In the genomic region with DNA sequence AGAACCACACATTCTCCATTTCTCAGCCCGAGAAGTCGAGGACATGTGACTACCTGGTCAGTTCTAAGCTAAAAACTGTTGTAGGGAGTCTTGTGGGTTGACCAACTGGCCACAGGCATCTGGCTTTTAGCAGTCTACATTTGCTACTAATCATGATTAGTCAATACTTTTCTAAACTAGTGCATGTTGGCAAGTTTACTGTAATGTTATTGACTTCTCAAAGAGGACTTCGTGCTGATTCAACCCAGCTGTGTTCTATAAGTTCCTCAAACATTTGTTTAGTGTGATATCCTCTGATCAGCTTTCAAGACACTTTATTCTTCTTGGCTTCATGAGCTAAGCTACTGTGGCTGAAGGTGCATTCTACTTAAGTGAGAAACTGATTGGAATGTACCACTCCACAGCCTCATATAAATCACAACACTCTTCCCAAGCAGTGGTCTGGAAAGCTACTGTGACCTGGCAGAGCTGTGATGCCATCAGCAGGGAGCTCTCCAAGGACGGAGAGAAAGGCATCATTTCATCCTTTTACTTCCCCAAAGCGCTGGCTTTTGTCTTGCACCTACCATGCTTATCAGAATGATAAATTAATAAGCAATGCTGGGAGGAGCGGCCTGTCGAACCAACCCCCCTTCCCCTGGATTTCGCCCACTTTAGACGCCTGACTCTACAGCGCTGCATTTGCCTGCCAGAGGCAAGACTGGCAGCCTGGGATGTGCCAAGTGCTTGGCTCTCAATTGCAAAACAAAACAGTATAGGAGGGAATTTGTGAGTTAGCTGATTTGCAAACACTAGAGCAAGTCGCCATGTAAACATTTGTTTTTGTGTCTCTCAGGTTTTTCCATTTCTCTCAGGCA, we compare ENCODE assay signal across 16 cellular contexts.
A peak's percentile ranks its signal among the peaks of the same experiment; 100 is the strongest.
DNase-seq lines count a peak whose midpoint lies in the region; ATAC-seq and TF ChIP-seq lines count a peak whose summit lies in the region.
"Had no signal": no experiment of that assay in that cellular context is flagged by ENCODE, and none has a peak within 500 bp of the region (broad histone marks: within the 10 kb centered on the region; RNA-seq: fewer than 3 reads in every experiment).

No MANE protein-coding gene starts in this region.

- H3K4me3 ChIP-seq in MG63 (no peak overlapping the region), astrocyte of the spinal cord (ENCODE audit: low read depth, low read length) (no peak overlapping the region), mesendoderm (ENCODE audit: low read length) (no peak overlapping the region)
- H3K4me3 ChIP-seq: ascending aorta, hepatocyte had no signal

- TF ChIP-seq POLR2A in GM18505 (IDR thresholded peaks at IDR 0.05; ENCODE audit: borderline replicate concordance, extremely low read depth, insufficient read depth, insufficient read length), result no peak

- no peak overlapping the region for H2AK5ac ChIP-seq in mesendoderm (ENCODE audit: low read length)

- no peak overlapping the region for H3K23ac ChIP-seq in mesendoderm (ENCODE audit: low read length)

- DNase-seq in Caki2 (ENCODE audit: low read depth) (peak; percentile 25), MG63 (peak; percentile 63), astrocyte of the spinal cord (ENCODE audit: low read depth, low spot score) (peak; percentile 92), mesendoderm (peak; percentile 29), GM13976 (ENCODE audit: low spot score) (no peak), GM19240 (ENCODE audit: insufficient read length, low spot score) (no peak), dermis blood vessel endothelial cell (no peak)
- DNase-seq: activated CD4-positive, alpha-beta T cell treated with anti-CD3 and anti-CD28 coated beads for 4 hours; activated T-cell treated with anti-CD3 and anti-CD28 coated beads, Interleukin-2, amount 50 U/mL, for 72 hours; effector CD8-positive, alpha-beta T cell; Karpas-422; left ventricle myocardium superior; T-helper 2 cell had no signal

- in situ Hi-C loops in Caki2 (cut with HindIII; ENCODE audit: low pct_unique_long_range_greater_than_20kb, low sequenced_read_pairs), result no loop called here
- in situ Hi-C loops in astrocyte of the spinal cord (cut with HindIII; ENCODE audit: low sequenced_read_pairs), result no loop called here
- in situ Hi-C loops in GM13976 (cut with MboI; ENCODE audit: low sequenced_read_pairs, unreplicated experiment), result no loop called here

- no CpG with 5 or more reads among the region's 11 CpGs for WGBS in mesendoderm (ENCODE audit: extremely low coverage, insufficient coverage, low lambda C conversion rate)

- no peak overlapping the region for H2BK5ac ChIP-seq in mesendoderm (ENCODE audit: low read length)

- H4K8ac ChIP-seq in mesendoderm (ENCODE audit: low read depth, low read length), result no peak overlapping the region

- H4K5ac ChIP-seq in mesendoderm (ENCODE audit: low read length), result no peak overlapping the region

- no peak for ATAC-seq in GM18505 (IDR thresholded peaks at IDR 0.05; ENCODE audit: unreplicated experiment)
- ATAC-seq: activated T-cell treated with anti-CD3 and anti-CD28 coated beads, Interleukin-2, amount 50 U/mL, for 72 hours; left ventricle myocardium superior had no signal

- no peak overlapping the region for H3K4me2 ChIP-seq in mesendoderm (ENCODE audit: low read length)
- H3K4me2 ChIP-seq: hepatocyte had no signal

- H3K56ac ChIP-seq in mesendoderm (ENCODE audit: low read length), result no peak overlapping the region

- H3K9me3 ChIP-seq in MG63, result no peaks in the 10 kb centered on the region
- H3K9me3 ChIP-seq: ascending aorta had no signal

- H2BK15ac ChIP-seq in mesendoderm (replicated peaks; ENCODE audit: low read depth), result no peak overlapping the region

- H3K36me3 ChIP-seq in MG63 (no peaks in the 10 kb centered on the region), mesendoderm (ENCODE audit: control insufficient read depth, insufficient read depth, low read length) (peaks cover 2% of the 10 kb centered on the region)

- no peaks in the 10 kb centered on the region for H3K79me1 ChIP-seq in mesendoderm (ENCODE audit: low read length)

- H3K27ac ChIP-seq in mesendoderm (ENCODE audit: low read depth, low read length), result no peak overlapping the region
- H3K27ac ChIP-seq: ascending aorta, hepatocyte had no signal

- H3K4me1 ChIP-seq in mesendoderm (ENCODE audit: control insufficient read depth, low read depth, low read length), result no peaks in the 10 kb centered on the region
- H3K4me1 ChIP-seq: ascending aorta had no signal

- no peak for TF ChIP-seq CTCF in astrocyte of the spinal cord (IDR thresholded peaks at IDR 0.05; ENCODE audit: low read depth, low read length)
- no peak for TF ChIP-seq CTCF in GM13976 (IDR thresholded peaks at IDR 0.05; ENCODE audit: borderline replicate concordance, control extremely low read depth, extremely low read depth, insufficient read depth, missing control alignments)

- H3K27me3 ChIP-seq in MG63 (no peaks in the 10 kb centered on the region), mesendoderm (ENCODE audit: insufficient read depth, low read length, poor library complexity) (no peaks in the 10 kb centered on the region)
- H3K27me3 ChIP-seq: ascending aorta, hepatocyte had no signal

- H2BK120ac ChIP-seq in mesendoderm (ENCODE audit: low read depth, low read length), result no peak overlapping the region

- H3K9ac ChIP-seq in mesendoderm (ENCODE audit: low read length), result no peak overlapping the region

- no peak overlapping the region for H3K18ac ChIP-seq in mesendoderm (ENCODE audit: low read length)

- no peaks in the 10 kb centered on the region for H3K79me2 ChIP-seq in mesendoderm (ENCODE audit: control insufficient read depth, insufficient read depth, low read length)
- H3K79me2 ChIP-seq: hepatocyte had no signal

- H3K4ac ChIP-seq in mesendoderm (ENCODE audit: low read depth, low read length), result no peak overlapping the region

Comparison
In these comparisons a context has a peak if more than half of its experiments do, and no peak if none do; other contexts are left out.
1. DNase-seq: peak in Caki2 (single experiment), MG63 (single experiment), astrocyte of the spinal cord (single experiment) and mesendoderm (single experiment); none in GM13976 (single experiment), GM19240 (single experiment) and dermis blood vessel endothelial cell (single experiment).